8 cellular contexts compared by ENCODE assay signal in genomic region chr16:58684354-58685083, GRCh38. TPM values are rescaled to one million over a fixed set of nuclear protein-coding genes. Genes with fewer than 3 reads are reported as not detected.
DNase-seq lines count a peak whose midpoint lies in the region; ATAC-seq, FAIRE-seq and TF ChIP-seq lines count a peak whose summit lies in the region.

Gene SLC38A7 (minus strand): TSS chr16:58684770. CDS start chr16:58680126, 4,644 bp downstream.

- no peak within 1 kb of the TSS for H3K14ac ChIP-seq in neuronal stem cell (ENCODE audit: low read length)

- H3K4me1 ChIP-seq in DND-41 (ENCODE audit: insufficient read depth, low read length) (peaks cover 21% of the 10 kb centered on the region), SJSA1 (replicated peaks) (peaks cover 12% of the 10 kb centered on the region), neuronal stem cell (ENCODE audit: control insufficient read depth in 2 of 2, insufficient read depth in 1 of 2, low read depth in 1 of 2, low read length in 2 of 2) (peaks cover 6 to 7% of the 10 kb centered on the region in 2 donors), subcutaneous abdominal adipose tissue (ENCODE audit: control insufficient read depth in 5 of 5, insufficient read depth in 5 of 5, low read length in 5 of 5) (peaks cover 2 to 26% (median 19%) of the 10 kb centered on the region in 5 donors)

- peak within 1 kb of the TSS; percentile 69 for H2BK120ac ChIP-seq in neuronal stem cell (ENCODE audit: low read depth, low read length)

- H2AFZ ChIP-seq in DND-41 (ENCODE audit: low read depth, low read length) (peak within 1 kb of the TSS; percentile 97), neuronal stem cell (ENCODE audit: low read length) (peak within 1 kb of the TSS; percentile 95)

- peak within 1 kb of the TSS; percentile 84 for H3K18ac ChIP-seq in neuronal stem cell (ENCODE audit: low read length)

- DNase-seq in DND-41 = peak; percentile 81
- peak; percentile 54 to 83 for DNase-seq in SJSA1 (ENCODE audit: low read depth in 1 of 2, low spot score in 2 of 2)
- peak; percentile 37 to 58 (median 46) for DNase-seq in activated naive CD4-positive, alpha-beta T cell (lab: John Stamatoyannopoulos, UW)
- DNase-seq in frontal cortex (ENCODE audit: low spot score in 2 of 2) = peak; percentile 81 to 93
- peak; percentile 75 for DNase-seq in neuronal stem cell (ENCODE audit: low spot score)

- no peak within 1 kb of the TSS for H2BK5ac ChIP-seq in neuronal stem cell (ENCODE audit: low read length)

- H3K23ac ChIP-seq in neuronal stem cell (ENCODE audit: low read depth, low read length, poor library complexity) = peak within 1 kb of the TSS; percentile 75

- H3K4ac ChIP-seq in neuronal stem cell (ENCODE audit: low read length) = no peak within 1 kb of the TSS

- peaks cover 3% of the 10 kb centered on the region; the same call in 1 of the 2 replicates for H4K20me1 ChIP-seq in DND-41 (ENCODE audit: insufficient read depth, low read length)

- no peak for FAIRE-seq in frontal cortex (lab: Jason Lieb, UNC)

- H4K91ac ChIP-seq in neuronal stem cell (ENCODE audit: low read depth, low read length, poor library complexity) = no peak within 1 kb of the TSS

- no peak within 1 kb of the TSS for H4K8ac ChIP-seq in neuronal stem cell (ENCODE audit: low read depth, low read length)

- H3K4me2 ChIP-seq in DND-41 (ENCODE audit: insufficient read depth, low read length) (peak within 1 kb of the TSS; percentile 95), neuronal stem cell (ENCODE audit: insufficient read depth, low read length, poor library complexity, severe bottlenecking) (peak within 1 kb of the TSS; percentile 90)

- H2AK5ac ChIP-seq in neuronal stem cell (ENCODE audit: low read depth, low read length) = peak within 1 kb of the TSS; percentile 67

- peaks cover 2% of the 10 kb centered on the region for H3K79me1 ChIP-seq in neuronal stem cell (ENCODE audit: low read depth, low read length)

- peak within 1 kb of the TSS; percentile 61 to 90; a peak in 3 of 4 replicates for H3K4me3 ChIP-seq in DND-41 (ENCODE audit: low read depth in 1 of 2, low read length in 2 of 2)
- peak within 1 kb of the TSS; percentile 62 for H3K4me3 ChIP-seq in SJSA1
- H3K4me3 ChIP-seq in neuronal stem cell (ENCODE audit: low read length in 2 of 2) = peak within 1 kb of the TSS; percentile 80 to 96
- peak within 1 kb of the TSS; percentile 82 to 95 (median 92) for H3K4me3 ChIP-seq in subcutaneous abdominal adipose tissue (ENCODE audit: low read depth in 1 of 5, low read length in 5 of 5)

- no CpG with 5 or more reads among the region's 41 CpGs for WGBS in neuronal stem cell (ENCODE audit: extremely low coverage in 2 of 2, insufficient read length in 2 of 2, insufficient replicate concordance in 1 of 2), 2 donors

- H2BK12ac ChIP-seq in neuronal stem cell (ENCODE audit: low read length) = no peak within 1 kb of the TSS

- H3K9ac ChIP-seq in DND-41 (ENCODE audit: low read depth, low read length) (peak within 1 kb of the TSS; percentile 69), neuronal stem cell (ENCODE audit: low read depth, low read length, poor library complexity) (peak within 1 kb of the TSS; percentile 85), subcutaneous abdominal adipose tissue (ENCODE audit: low read length in 5 of 5) (peak within 1 kb of the TSS; percentile 86 to 99 (median 97))

- peaks cover 3% of the 10 kb centered on the region; the same call in 1 of the 2 replicates for H3K36me3 ChIP-seq in DND-41 (ENCODE audit: insufficient read depth, low read length)
- H3K36me3 ChIP-seq in SJSA1 = peaks cover 4% of the 10 kb centered on the region; the same call in 1 of the 2 replicates
- peaks cover 3 to 7% of the 10 kb centered on the region in 2 donors for H3K36me3 ChIP-seq in neuronal stem cell (replicated peaks in 1 of 2; ENCODE audit: control insufficient read depth in 2 of 2, insufficient read depth in 2 of 2, low read length in 2 of 2)
- peaks cover 0 to 20% (median 13%) of the 10 kb centered on the region in 5 donors for H3K36me3 ChIP-seq in subcutaneous abdominal adipose tissue (ENCODE audit: control insufficient read depth in 5 of 5, insufficient read depth in 5 of 5, low read length in 5 of 5)

- H2BK15ac ChIP-seq in neuronal stem cell (ENCODE audit: low read length) = no peak within 1 kb of the TSS

- TF ChIP-seq EP300 in Ishikawa (IDR thresholded peaks at IDR 0.05; ENCODE audit: borderline replicate concordance) = peak; percentile 33; the same call in 1 of the 2 replicates

- no peaks in the 10 kb centered on the region for H3K9me3 ChIP-seq in DND-41 (ENCODE audit: insufficient read depth, low read length, severe bottlenecking)
- no peaks in the 10 kb centered on the region for H3K9me3 ChIP-seq in SJSA1 (replicated peaks)
- no peaks in the 10 kb centered on the region for H3K9me3 ChIP-seq in neuronal stem cell (replicated peaks in 1 of 2; ENCODE audit: control insufficient read depth in 2 of 2, insufficient read depth in 1 of 2, low read depth in 1 of 2, low read length in 2 of 2)
- no peaks in the 10 kb centered on the region for H3K9me3 ChIP-seq in subcutaneous abdominal adipose tissue (ENCODE audit: control insufficient read depth in 5 of 5, low read length in 5 of 5)

- H3K27ac ChIP-seq in DND-41 (ENCODE audit: low read length) (peak within 1 kb of the TSS; percentile 68), SJSA1 (peak within 1 kb of the TSS; percentile 10; the same call in 1 of the 2 replicates), neuronal stem cell (replicated peaks; ENCODE audit: low read length) (no peak within 1 kb of the TSS), subcutaneous abdominal adipose tissue (ENCODE audit: low read depth, low read length) (peak within 1 kb of the TSS; percentile 74)

- peaks cover 8% of the 10 kb centered on the region; the same call in 1 of the 2 replicates for H3K79me2 ChIP-seq in DND-41 (ENCODE audit: insufficient read depth, low read length)

- ATAC-seq in DND-41 (ENCODE audit: insufficient read depth, low read depth) (peak; percentile 97), GM21619 (IDR thresholded peaks at IDR 0.05; ENCODE audit: unreplicated experiment) (peak; percentile 99)

- H3K27me3 ChIP-seq in DND-41 (ENCODE audit: insufficient read depth, low read length, poor library complexity) (no peaks in the 10 kb centered on the region), SJSA1 (replicated peaks) (no peaks in the 10 kb centered on the region), neuronal stem cell (ENCODE audit: control insufficient read depth in 3 of 3, insufficient read depth in 3 of 3, low read depth in 1 of 3, low read length in 3 of 3) (peaks cover 0 to 2% (median 0%) of the 10 kb centered on the region in 3 experiments), subcutaneous abdominal adipose tissue (ENCODE audit: control insufficient read depth in 5 of 5, insufficient read depth in 4 of 5, low read length in 5 of 5) (no peaks in the 10 kb centered on the region)

- no peak for TF ChIP-seq RAD21 in Ishikawa (IDR thresholded peaks at IDR 0.05; ENCODE audit: low read depth)

- no peak for TF ChIP-seq CTCF in DND-41 (IDR thresholded peaks at IDR 0.05; ENCODE audit: borderline replicate concordance, extremely low read depth, low read length, poor library complexity, severe bottlenecking)

TF ChIP-seq in Ishikawa, 13 proteins besides CTCF, POLR2A, EP300 and RAD21 (continues in another document):
- TF ChIP-seq YY1 (IDR thresholded peaks at IDR 0.05; ENCODE audit: low read depth) (peak; percentile 55; the same call in 1 of the 2 replicates), CEBPB (IDR thresholded peaks at IDR 0.05) (no peak), ZBTB7A (IDR thresholded peaks at IDR 0.05; ENCODE audit: low read depth) (0 out of 2 replicates have a peak, but pooled peaks have one; percentile 40), MAX (IDR thresholded peaks at IDR 0.05) (peak; percentile 64), CREB1 (IDR thresholded peaks at IDR 0.05; ENCODE audit: low read depth) (peak; percentile 49; the same call in 1 of the 2 replicates), USF1 (IDR thresholded peaks at IDR 0.05) (peak; percentile 100), EGR1 (IDR thresholded peaks at IDR 0.05) (no peak), TCF12 (IDR thresholded peaks at IDR 0.05; ENCODE audit: low read depth) (peak; percentile 57), NFIC (IDR thresholded peaks at IDR 0.05) (peak; percentile 12; the same call in 1 of the 2 replicates), TEAD4 (IDR thresholded peaks at IDR 0.05) (no peak)

RNA-seq across cellular contexts. Expression of gene SLC38A7, which starts in this region (rescaled TPM):
- 8.9 and 18.9 TPM in 2 replicates for total RNA-seq in SJSA1 (2014; rRNA removed; shearing (Covaris generic))
- 14.3 TPM for total RNA-seq in frontal cortex
- polyA plus RNA-seq in neuronal stem cell (2013, experiment 1 of 2) = 6.3 TPM
- polyA plus RNA-seq in neuronal stem cell (2013, experiment 2 of 2) = 6.3 TPM
